Comparison of ENCODE assay signal across 20 cellular contexts in genomic region chr15:78676424-78677110, GRCh38. TPM values are rescaled to one million over a fixed set of nuclear protein-coding genes. Genes with fewer than 3 reads are reported as not detected.
A peak's percentile ranks its signal among the peaks of the same experiment; 100 is the strongest.
DNase-seq lines count a peak whose midpoint lies in the region; ATAC-seq and TF ChIP-seq lines count a peak whose summit lies in the region.
"Had no signal": no experiment of that assay in that cellular context is flagged by ENCODE, and none has a peak within 500 bp of the region (broad histone marks: within the 10 kb centered on the region; RNA-seq: fewer than 3 reads in every experiment).

No MANE protein-coding gene starts in this region.

- WGBS in endodermal cell (ENCODE audit: insufficient coverage in 1 of 2, insufficient read length in 1 of 2), 2 experiments, result 68 to 85% methylated on average over 6 to 12 of the region's 12 CpGs

- H3K4me2 ChIP-seq in BLaER1, result peak overlapping the region; percentile 10; the same call in 1 of the 2 replicates

- CTCF ChIA-PET in activated CD8-positive, alpha-beta T cell treated with anti-CD3 and anti-CD28 coated beads, Interleukin-2, amount 10 ng/mL, durations not matched to agents 7 days and 5 days (lab: Charles Lee), result no interaction called here

- H3K27me3 Mint-ChIP-seq in endodermal cell (ENCODE audit: insufficient read depth), result peaks cover 9% of the 10 kb centered on the region
- no peaks in the 10 kb centered on the region for H3K27me3 Mint-ChIP-seq in activated CD8-positive, alpha-beta T cell treated with anti-CD3 and anti-CD28 coated beads, Interleukin-2, amount 10 ng/mL, durations not matched to agents 7 days and 5 days (ENCODE audit: low read depth)

- intact Hi-C loops in sciatic nerve (cut with DNase I), result no loop called here

- H3K27ac ChIP-seq in BLaER1 (no peak overlapping the region), endodermal cell (ENCODE audit: low read depth, low read length) (no peak overlapping the region)
- H3K27ac ChIP-seq: Peyer's patch, SJCRH30 had no signal

- H3K27me3 ChIP-seq in BLaER1 (no peaks in the 10 kb centered on the region), NT2/D1 (ENCODE audit: insufficient read depth, insufficient read length) (peaks cover 44% of the 10 kb centered on the region), endodermal cell (ENCODE audit: control insufficient read depth, insufficient read depth, low read length, poor library complexity, severe bottlenecking) (no peaks in the 10 kb centered on the region)
- H3K27me3 ChIP-seq: Peyer's patch, SJCRH30 had no signal

- H3K9ac ChIP-seq in BLaER1 (no peak overlapping the region), NT2/D1 (ENCODE audit: insufficient read length, low read depth) (no peak overlapping the region), endodermal cell (ENCODE audit: extremely low read depth, low read length, poor library complexity, severe bottlenecking) (no peak overlapping the region)

- H3K9me3 ChIP-seq in BLaER1, result peaks cover 8% of the 10 kb centered on the region
- no peaks in the 10 kb centered on the region for H3K9me3 ChIP-seq in NT2/D1 (ENCODE audit: insufficient read depth, low read length)
- H3K9me3 ChIP-seq in endodermal cell (ENCODE audit: control insufficient read depth, low read length), result no peaks in the 10 kb centered on the region
- H3K9me3 ChIP-seq: HAP-1, Peyer's patch, SJCRH30 had no signal

- TF ChIP-seq CTCF in endodermal cell (conservative IDR thresholded peaks at IDR 0.05), result no peak

- no peaks in the 10 kb centered on the region for H4K20me1 ChIP-seq in BLaER1

- H3K9me3 Mint-ChIP-seq in endodermal cell, result peaks cover 3% of the 10 kb centered on the region
- H3K9me3 Mint-ChIP-seq in activated CD8-positive, alpha-beta T cell treated with anti-CD3 and anti-CD28 coated beads, Interleukin-2, amount 10 ng/mL, durations not matched to agents 7 days and 5 days (ENCODE audit: insufficient read depth), result no peaks in the 10 kb centered on the region

- H3K4me1 Mint-ChIP-seq in endodermal cell, result peaks cover 34% of the 10 kb centered on the region
- H3K4me1 Mint-ChIP-seq in activated CD8-positive, alpha-beta T cell treated with anti-CD3 and anti-CD28 coated beads, Interleukin-2, amount 10 ng/mL, durations not matched to agents 7 days and 5 days (ENCODE audit: low read depth), result no peaks in the 10 kb centered on the region

- peaks cover 60% of the 10 kb centered on the region for H3K4me1 ChIP-seq in BLaER1
- peaks cover 13% of the 10 kb centered on the region for H3K4me1 ChIP-seq in NT2/D1 (ENCODE audit: insufficient read depth, insufficient read length)
- H3K4me1 ChIP-seq in endodermal cell (ENCODE audit: control insufficient read depth, insufficient read depth, low read length), result peaks cover 11% of the 10 kb centered on the region
- H3K4me1 ChIP-seq: Peyer's patch had no signal

- H3K36me3 ChIP-seq in BLaER1 (no peaks in the 10 kb centered on the region), NT2/D1 (ENCODE audit: insufficient read depth, insufficient read length, low read length) (no peaks in the 10 kb centered on the region), endodermal cell (ENCODE audit: control insufficient read depth, insufficient read depth, low read length) (no peaks in the 10 kb centered on the region)
- H3K36me3 ChIP-seq: HAP-1, Peyer's patch, SJCRH30 had no signal

- no peak for ATAC-seq in sciatic nerve
- no peak for ATAC-seq in HG03521 (IDR thresholded peaks at IDR 0.05; ENCODE audit: unreplicated experiment)
- ATAC-seq in activated CD8-positive, alpha-beta T cell treated with anti-CD3 and anti-CD28 coated beads, Interleukin-2, amount 10 ng/mL, durations not matched to agents 7 days and 5 days, result no peak

- peak; percentile 40 for DNase-seq in NT2/D1 (ENCODE audit: low read depth, low spot score)
- peak; percentile 47 for DNase-seq in endodermal cell
- peak; percentile 31 for DNase-seq in sciatic nerve (ENCODE audit: low spot score)
- DNase-seq in activated naive CD4-positive, alpha-beta T cell (lab: John Stamatoyannopoulos, UW), result no peak
- no peak for DNase-seq in activated CD8-positive, alpha-beta T cell treated with anti-CD3 and anti-CD28 coated beads, Interleukin-2, amount 10 ng/mL, durations not matched to agents 7 days and 5 days
- DNase-seq: KG1; NCI-H1092 treated with DMSO at 0.1 percent for 48 hours; NCI-H1436 treated with DMSO at 0.1 percent for 48 hours; NCI-H1930; NCI-H2227 treated with DMSO at 0.1 percent for 48 hours; NCI-H524; NCI-H774; NK-92 treated with Interleukin-12 subunit alpha and Interleukin-12 subunit beta, amount 100 ng/mL, for 24 hours; Peyer's patch; SJCRH30 had no signal

- POLR2A ChIA-PET in activated CD8-positive, alpha-beta T cell treated with anti-CD3 and anti-CD28 coated beads, Interleukin-2, amount 10 ng/mL, durations not matched to agents 7 days and 5 days (lab: Charles Lee), result no interaction called here

- no peak overlapping the region for H3K4me3 Mint-ChIP-seq in endodermal cell
- no peak overlapping the region for H3K4me3 Mint-ChIP-seq in activated CD8-positive, alpha-beta T cell treated with anti-CD3 and anti-CD28 coated beads, Interleukin-2, amount 10 ng/mL, durations not matched to agents 7 days and 5 days
- H3K4me3 Mint-ChIP-seq: CD14-positive monocyte had no signal

- H3K4me3 ChIP-seq in BLaER1 (no peak overlapping the region), NT2/D1 (ENCODE audit: insufficient read length, low read depth) (no peak overlapping the region), endodermal cell (ENCODE audit: low read length) (no peak overlapping the region)
- H3K4me3 ChIP-seq: HAP-1, Peyer's patch, SJCRH30 had no signal

- H3K36me3 Mint-ChIP-seq in endodermal cell (ENCODE audit: low read depth), result no peaks in the 10 kb centered on the region
- no peaks in the 10 kb centered on the region for H3K36me3 Mint-ChIP-seq in activated CD8-positive, alpha-beta T cell treated with anti-CD3 and anti-CD28 coated beads, Interleukin-2, amount 10 ng/mL, durations not matched to agents 7 days and 5 days (ENCODE audit: low read depth)
- H3K36me3 Mint-ChIP-seq: CD14-positive monocyte had no signal

- no peak overlapping the region for H3K27ac Mint-ChIP-seq in endodermal cell
- H3K27ac Mint-ChIP-seq in activated CD8-positive, alpha-beta T cell treated with anti-CD3 and anti-CD28 coated beads, Interleukin-2, amount 10 ng/mL, durations not matched to agents 7 days and 5 days, result no peak overlapping the region

RNA-seq across cellular contexts. Expression of gene CHRNB4, which starts 35.6 kb away (rescaled TPM):
- total RNA-seq in endodermal cell (under 1 TPM; 0.22 to 0.70 TPM), sciatic nerve (not detected)
- 6.2 TPM for polyA plus RNA-seq in endodermal cell (2013, experiment 1 of 2)
- 6.3 TPM for polyA plus RNA-seq in endodermal cell (2013, experiment 2 of 2)
- total RNA-seq in activated CD8-positive, alpha-beta T cell treated with anti-CD3 and anti-CD28 coated beads, Interleukin-2, amount 10 ng/mL, durations not matched to agents 7 days and 5 days, result not detected
- total RNA-seq: OCI-LY7, Peyer's patch had no signal
- polyA plus RNA-seq: CD14-positive monocyte had no signal

RNA-seq across cellular contexts. Expression of gene CHRNA3, which starts 55.8 kb away (rescaled TPM):
- 1 to 10 TPM; 1.6 to 3.7 TPM for total RNA-seq in endodermal cell
- polyA plus RNA-seq in endodermal cell (2013, experiment 1 of 2), result 9.0 TPM
- 8.4 TPM for polyA plus RNA-seq in endodermal cell (2013, experiment 2 of 2)
- not detected for total RNA-seq in sciatic nerve
- not detected for total RNA-seq in activated CD8-positive, alpha-beta T cell treated with anti-CD3 and anti-CD28 coated beads, Interleukin-2, amount 10 ng/mL, durations not matched to agents 7 days and 5 days
- total RNA-seq: OCI-LY7, SJCRH30 had no signal
- polyA plus RNA-seq: CD14-positive monocyte had no signal

Comparison
In these comparisons a context has a peak if more than half of its experiments do, and no peak if none do; other contexts are left out.
1. DNase-seq: peak in NT2/D1 (single experiment), endodermal cell (single experiment) and sciatic nerve (single experiment); none in activated naive CD4-positive, alpha-beta T cell (0 of 4) and activated CD8-positive, alpha-beta T cell treated with anti-CD3 and anti-CD28 coated beads, Interleukin-2, amount 10 ng/mL, durations not matched to agents 7 days and 5 days (single experiment).